In the genomic region with DNA sequence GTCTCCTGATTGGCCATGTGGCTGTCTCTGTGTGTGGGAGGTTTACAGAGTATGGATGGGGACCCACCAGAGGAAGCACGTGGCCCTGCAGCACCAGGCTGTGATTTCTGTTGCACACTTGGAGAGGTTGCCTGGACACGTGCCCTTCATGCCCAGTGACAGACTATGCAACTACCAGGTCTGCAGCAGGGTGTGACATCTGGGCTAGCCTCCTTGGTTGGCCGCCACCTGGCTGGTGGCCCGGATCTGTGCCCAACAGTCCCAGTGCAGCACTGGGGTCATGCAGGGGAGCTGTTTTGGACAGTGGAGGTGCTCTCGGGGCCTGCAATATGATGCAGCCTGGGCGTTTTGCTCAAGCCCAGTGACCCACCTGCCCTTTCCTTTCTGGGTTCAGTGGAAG, we compare ENCODE assay signal across 25 cellular contexts.
"Had no signal": no experiment of that assay in that cellular context is flagged by ENCODE, and none has a peak within 500 bp of the region (broad histone marks: within the 10 kb centered on the region; RNA-seq: fewer than 3 reads in every experiment).

No MANE protein-coding gene starts in this region.

- H3K36me3 ChIP-seq: esophagus muscularis mucosa, gastroesophageal sphincter, left lung, lower lobe of right lung, ovary, stomach, tibial artery had no signal

- H3K27ac ChIP-seq: coronary artery, esophagus muscularis mucosa, foreskin keratinocyte, gastroesophageal sphincter, left lung, lower lobe of right lung, ovary, stomach, tibial artery had no signal

- DNase-seq: dermis blood vessel endothelial cell; effector memory CD4-positive, alpha-beta T cell; foreskin keratinocyte; left lung; lower lobe of right lung; naive thymus-derived CD8-positive, alpha-beta T cell; nephron progenitor cell; occipital lobe; ovary; retina; stimulated activated CD4-positive, alpha-beta T cell treated with anti-CD3 and anti-CD28 coated beads, Interleukin-12 subunit alpha, Interleukin-12 subunit beta, amount 100 ng/mL, for 4 hours; stimulated activated CD4-positive, alpha-beta T cell treated with anti-CD3 and anti-CD28 coated beads, Interleukin-1b, Interleukin-23, amount 100 ng/mL, for 48 hours; stimulated activated CD4-positive, alpha-beta T cell treated with anti-CD3 and anti-CD28 coated beads, Interleukin-4, amount 100 ng/mL, for 1 hour; stimulated activated naive CD4-positive, alpha-beta T cell treated with Interleukin-2 at 50 U/mL for 16 hours; stomach; tibial artery had no signal

- FAIRE-seq: endothelial cell of umbilical vein, keratinocyte, urothelium cell line had no signal

- H3K4me3 ChIP-seq: coronary artery, esophagus muscularis mucosa, gastroesophageal sphincter, left lung, lower lobe of right lung, ovary, smooth muscle cell, stomach, tibial artery had no signal

- H3K4me1 ChIP-seq: esophagus muscularis mucosa, foreskin keratinocyte, gastroesophageal sphincter, left lung, lower lobe of right lung, stomach, tibial artery had no signal

- H3K4me2 ChIP-seq: smooth muscle cell had no signal

- H3K27me3 ChIP-seq: esophagus muscularis mucosa, foreskin keratinocyte, gastroesophageal sphincter, left lung, ovary, stomach, tibial artery had no signal

- ATAC-seq: foreskin keratinocyte; gastroesophageal sphincter; left lung; lower lobe of right lung; naive thymus-derived CD8-positive, alpha-beta T cell; sciatic nerve; stimulated activated effector memory CD8-positive, alpha-beta T cell treated with anti-CD3 and anti-CD28 coated beads, Interleukin-12 subunit alpha, Interleukin-12 subunit beta, amount 100 ng/mL, for 72 hours had no signal
